1 cellular context compared by ENCODE assay signal in the genomic region with DNA sequence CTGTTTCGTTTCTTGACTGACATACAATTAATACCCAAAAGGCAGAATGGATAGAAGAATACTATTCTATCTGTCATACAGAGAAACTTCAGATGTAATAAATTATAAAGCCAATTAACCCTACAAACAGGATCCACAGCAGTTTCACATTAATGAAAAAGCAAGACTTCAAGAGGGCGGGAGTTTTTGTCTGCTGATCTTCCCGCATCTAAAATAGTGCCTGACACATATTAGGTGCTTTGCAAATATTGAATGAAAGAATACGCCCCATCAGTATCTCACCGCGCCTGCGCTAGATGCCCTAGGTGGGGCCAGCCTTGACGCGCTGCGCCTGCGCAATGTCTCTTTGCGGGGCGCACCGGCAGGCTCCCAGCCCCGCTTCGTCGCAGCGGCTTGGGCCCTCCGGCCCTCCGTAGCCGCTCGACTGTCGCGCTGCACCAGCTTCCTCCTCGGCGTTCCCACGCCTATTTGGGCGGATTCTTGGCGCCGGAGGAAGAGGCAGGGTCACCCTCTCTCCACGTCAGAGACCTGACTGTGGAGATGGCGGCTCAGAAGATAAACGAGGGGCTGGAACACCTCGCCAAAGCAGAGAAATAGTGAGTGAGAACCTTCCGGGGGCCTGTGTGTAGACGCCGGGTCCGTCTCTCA.
TF ChIP-seq lines count a peak whose summit lies in the region.

TSS of gene NAPG (plus strand) at position 465 of the 648 bp plus-strand sequence. CDS start at position 541, 76 bp downstream.

TF ChIP-seq in GM12878, 131 proteins besides CTCF, POLR2A, EP300 and RAD21 (continued from another document and continues in another):
- TF ChIP-seq EZH2 (IDR thresholded peaks at IDR 0.05; ENCODE audit: borderline replicate concordance, control insufficient read depth, low read depth, low read length) (no peak), ATF7 (IDR thresholded peaks at IDR 0.05; ENCODE audit: low read depth) (no peak), BCL11A (IDR thresholded peaks at IDR 0.05; ENCODE audit: low read depth, low read length) (no peak), BACH1 (IDR thresholded peaks at IDR 0.05; ENCODE audit: borderline replicate concordance) (no peak), PBX3 (IDR thresholded peaks at IDR 0.05; ENCODE audit: insufficient replicate concordance, low read depth, low read length) (no peak), ZBTB11 (CRISPR knock-in tag; IDR thresholded peaks at IDR 0.05) (no peak), MEF2B (IDR thresholded peaks at IDR 0.05; ENCODE audit: partially characterized antibody, poor library complexity, severe bottlenecking) (no peak), ZNF384 (IDR thresholded peaks at IDR 0.05; ENCODE audit: borderline replicate concordance, low read depth, low read length) (no peak), SUPT20H (IDR thresholded peaks at IDR 0.05; ENCODE audit: borderline replicate concordance, control insufficient read depth, low read depth, low read length) (no peak), JUND (IDR thresholded peaks at IDR 0.05; ENCODE audit: low read depth, low read length) (0 out of 2 replicates have a peak, but pooled peaks have one; percentile 16), MTA3 (IDR thresholded peaks at IDR 0.05; ENCODE audit: borderline replicate concordance, low read length) (no peak), E2F4 (IDR thresholded peaks at IDR 0.05; ENCODE audit: low read depth, low read length) (0 out of 2 replicates have a peak, but pooled peaks have one; percentile 23), RELB (IDR thresholded peaks at IDR 0.05; ENCODE audit: low read depth) (no peak), SIN3A (IDR thresholded peaks at IDR 0.05; ENCODE audit: low read depth, low read length) (peak; percentile 78; the same call in 1 of the 2 replicates), TBL1XR1 (IDR thresholded peaks at IDR 0.05; ENCODE audit: low read depth, low read length) (peak; percentile 59; the same call in 1 of the 2 replicates), SRF (IDR thresholded peaks at IDR 0.05; ENCODE audit: low read depth in 2 of 2, low read length in 2 of 2) (0 out of 4 replicates have a peak, but pooled peaks of 1 of the 2 experiments have one; percentile 12), USF2 (IDR thresholded peaks at IDR 0.05; ENCODE audit: borderline replicate concordance, low read depth, low read length) (no peak), HDAC2 (IDR thresholded peaks at IDR 0.05) (no peak), JUNB (IDR thresholded peaks at IDR 0.05) (no peak), HDGF (IDR thresholded peaks at IDR 0.05) (no peak), CBFB (IDR thresholded peaks at IDR 0.05; ENCODE audit: low read depth) (no peak), MXI1 (IDR thresholded peaks at IDR 0.05; ENCODE audit: low read depth, low read length) (peak; percentile 79; the same call in 1 of the 2 replicates), POU2F2 (IDR thresholded peaks at IDR 0.05; ENCODE audit: borderline replicate concordance, low read depth, low read length) (no peak; the same call in 2 of the 3 replicates), CREM (IDR thresholded peaks at IDR 0.05; ENCODE audit: low read depth) (peak; percentile 72; the same call in 1 of the 2 replicates), ZNF24 (IDR thresholded peaks at IDR 0.05) (no peak), HDAC6 (IDR thresholded peaks at IDR 0.05; ENCODE audit: unreplicated experiment) (no peak), PAX8 (IDR thresholded peaks at IDR 0.05) (no peak), CREB1 (IDR thresholded peaks at IDR 0.05; ENCODE audit: low read depth) (peak; percentile 69), BCL3 (IDR thresholded peaks at IDR 0.05; ENCODE audit: borderline replicate concordance, insufficient read depth, low read depth, low read length, poor library complexity, severe bottlenecking) (no peak), NBN (IDR thresholded peaks at IDR 0.05) (no peak), FOXM1 (IDR thresholded peaks at IDR 0.05; ENCODE audit: low read depth, low read length) (no peak), IRF4 (IDR thresholded peaks at IDR 0.05; ENCODE audit: low read depth, low read length) (no peak), SP1 (IDR thresholded peaks at IDR 0.05; ENCODE audit: low read depth, low read length) (peak; percentile 18), GABPA (IDR thresholded peaks at IDR 0.05; ENCODE audit: low read depth) (0 out of 2 replicates have a peak, but pooled peaks have one; percentile 11), NKRF (conservative IDR thresholded peaks at IDR 0.05) (no peak), ZNF207 (IDR thresholded peaks at IDR 0.05; ENCODE audit: borderline replicate concordance) (0 out of 2 replicates have a peak, but pooled peaks have one; percentile 88), TCF3 (IDR thresholded peaks at IDR 0.05; ENCODE audit: borderline replicate concordance, insufficient read depth, low read depth, low read length) (peak; percentile 29; the same call in 1 of the 2 replicates), TCF12 (IDR thresholded peaks at IDR 0.05; ENCODE audit: low read depth, low read length) (no peak), NRF1 (conservative IDR thresholded peaks at IDR 0.05; ENCODE audit: low read depth, low read length) (peak; percentile 95), WRNIP1 (IDR thresholded peaks at IDR 0.05; ENCODE audit: borderline replicate concordance, low read depth, low read length) (no peak), ZZZ3 (IDR thresholded peaks at IDR 0.05; ENCODE audit: control insufficient read depth, insufficient read length, low read depth) (no peak), PML (IDR thresholded peaks at IDR 0.05; ENCODE audit: low read length) (no peak), TCF7 (IDR thresholded peaks at IDR 0.05; ENCODE audit: borderline replicate concordance) (no peak), HCFC1 (IDR thresholded peaks at IDR 0.05; ENCODE audit: low read length) (peak; percentile 54; the same call in 1 of the 2 replicates), SMAD1 (IDR thresholded peaks at IDR 0.05; ENCODE audit: low read depth, partially characterized antibody) (no peak), GATAD2B (conservative IDR thresholded peaks at IDR 0.05; ENCODE audit: low read depth) (0 out of 2 replicates have a peak, but pooled peaks have one; percentile 21), SMAD5 (IDR thresholded peaks at IDR 0.05; ENCODE audit: low read depth) (peak; percentile 73; the same call in 1 of the 2 replicates), YY1 (IDR thresholded peaks at IDR 0.05; ENCODE audit: low read depth, low read length) (peak; percentile 81), SIX5 (IDR thresholded peaks at IDR 0.05; ENCODE audit: low read depth, low read length, severe bottlenecking) (peak; percentile 33), SMARCA5 (IDR thresholded peaks at IDR 0.05) (no peak)
- TF ChIP-seq, protein P1, sequence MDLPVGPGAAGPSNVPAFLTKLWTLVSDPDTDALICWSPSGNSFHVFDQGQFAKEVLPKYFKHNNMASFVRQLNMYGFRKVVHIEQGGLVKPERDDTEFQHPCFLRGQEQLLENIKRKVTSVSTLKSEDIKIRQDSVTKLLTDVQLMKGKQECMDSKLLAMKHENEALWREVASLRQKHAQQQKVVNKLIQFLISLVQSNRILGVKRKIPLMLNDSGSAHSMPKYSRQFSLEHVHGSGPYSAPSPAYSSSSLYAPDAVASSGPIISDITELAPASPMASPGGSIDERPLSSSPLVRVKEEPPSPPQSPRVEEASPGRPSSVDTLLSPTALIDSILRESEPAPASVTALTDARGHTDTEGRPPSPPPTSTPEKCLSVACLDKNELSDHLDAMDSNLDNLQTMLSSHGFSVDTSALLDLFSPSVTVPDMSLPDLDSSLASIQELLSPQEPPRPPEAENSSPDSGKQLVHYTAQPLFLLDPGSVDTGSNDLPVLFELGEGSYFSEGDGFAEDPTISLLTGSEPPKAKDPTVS (IDR thresholded peaks at IDR 0.05; ENCODE audit: low read depth, low read length): no peak
- TF ChIP-seq, protein P2, sequence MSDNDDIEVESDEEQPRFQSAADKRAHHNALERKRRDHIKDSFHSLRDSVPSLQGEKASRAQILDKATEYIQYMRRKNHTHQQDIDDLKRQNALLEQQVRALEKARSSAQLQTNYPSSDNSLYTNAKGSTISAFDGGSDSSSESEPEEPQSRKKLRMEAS (IDR thresholded peaks at IDR 0.05; ENCODE audit: low read depth, low read length): no peak
